ENCODE assay signal across 8 cellular contexts in the genomic region with DNA sequence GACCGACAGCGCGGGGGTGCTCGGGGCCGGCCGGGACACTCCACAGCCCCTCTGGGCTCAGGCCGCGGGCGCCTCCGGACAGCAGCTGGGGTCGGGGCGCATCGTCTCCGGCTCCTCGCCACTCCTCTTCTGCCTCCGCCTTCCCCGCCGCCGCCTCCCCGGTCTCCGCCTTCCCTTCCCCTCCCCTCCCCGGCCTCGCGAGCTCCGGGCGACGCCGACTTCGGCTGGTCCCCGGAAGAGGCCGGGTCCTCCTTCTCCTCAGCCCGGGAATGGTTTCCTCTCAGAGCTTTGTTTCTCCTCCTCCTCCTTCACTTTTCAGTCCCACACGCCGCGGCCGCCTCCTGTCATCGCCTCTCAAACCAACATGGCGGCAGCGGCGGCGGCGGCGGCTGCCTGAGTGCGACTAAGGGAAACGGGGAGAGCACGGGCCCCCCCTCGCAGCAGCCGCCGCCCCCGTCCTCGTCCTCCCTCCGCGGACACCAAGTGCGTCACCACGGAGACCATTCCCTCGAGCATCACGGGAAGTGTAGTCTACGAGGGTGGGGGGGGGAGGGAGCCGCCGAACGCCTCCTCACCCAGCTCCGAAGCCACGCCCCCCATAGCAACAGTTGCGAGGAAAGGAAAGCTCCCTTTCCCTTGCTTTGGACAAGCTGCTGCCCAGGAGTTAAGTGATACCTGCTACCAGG. TPM values are rescaled to one million over a fixed set of nuclear protein-coding genes. Genes with fewer than 3 reads are reported as not detected.
DNase-seq lines count a peak whose midpoint lies in the region; ATAC-seq and TF ChIP-seq lines count a peak whose summit lies in the region.

A gene with protein sequence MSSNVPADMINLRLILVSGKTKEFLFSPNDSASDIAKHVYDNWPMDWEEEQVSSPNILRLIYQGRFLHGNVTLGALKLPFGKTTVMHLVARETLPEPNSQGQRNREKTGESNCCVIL (minus strand): TSS at position 405 of the 686 bp plus-strand sequence. CDS start 1,079 bp downstream, outside the sequence.

- H3K9ac ChIP-seq in rectal smooth muscle tissue (ENCODE audit: low read length): peak within 1 kb of the TSS; percentile 79

- intact Hi-C loops in vagina (cut with DNase I): loop anchor here (10.0 kb wide), 1 partner anchor 74 kb away; no protein-coding TSS in a partner anchor

- no peaks in the 10 kb centered on the region for H3K9me2 ChIP-seq in hepatocyte (replicated peaks; ENCODE audit: insufficient read depth)

- 1% methylated on average over 28 of the region's 64 CpGs for WGBS in hepatocyte (ENCODE audit: low lambda C conversion rate, missing lambda C conversion rate)

- TF ChIP-seq CTCF in astrocyte of the cerebellum (IDR thresholded peaks at IDR 0.05; ENCODE audit: low read depth, low read length, missing control alignments) (no peak), hepatocyte (IDR thresholded peaks at IDR 0.05; ENCODE audit: poor library complexity) (no peak), vagina (IDR thresholded peaks at IDR 0.05) (no peak)

- peak in 1 of 2 donors; percentile 88 for TF ChIP-seq POLR2A in vagina (IDR thresholded peaks at IDR 0.05)

- H2AFZ ChIP-seq in hepatocyte: peak within 1 kb of the TSS; percentile 44

- in situ Hi-C loops in astrocyte of the cerebellum (cut with HindIII; ENCODE audit: low sequenced_read_pairs): no loop called here

- H3K4me2 ChIP-seq in hepatocyte: peak within 1 kb of the TSS; percentile 81

- peaks cover 24% of the 10 kb centered on the region for H4K20me1 ChIP-seq in hepatocyte (ENCODE audit: insufficient read depth, poor library complexity, severe bottlenecking)

- no peaks in the 10 kb centered on the region for H3K27me3 ChIP-seq in hepatocyte
- no peaks in the 10 kb centered on the region for H3K27me3 ChIP-seq in rectal smooth muscle tissue (ENCODE audit: control insufficient read depth, insufficient read depth, low read length)
- no peaks in the 10 kb centered on the region for H3K27me3 ChIP-seq in vagina

- H3K79me2 ChIP-seq in hepatocyte: peaks cover 41% of the 10 kb centered on the region

- H3K4me1 ChIP-seq in hepatocyte (ENCODE audit: insufficient read depth) (peaks cover 9% of the 10 kb centered on the region), rectal smooth muscle tissue (ENCODE audit: control insufficient read depth, insufficient read depth, low read length) (peaks cover 10% of the 10 kb centered on the region), vagina (peaks cover 6% of the 10 kb centered on the region)

- H3K4me3 ChIP-seq in astrocyte of the cerebellum (ENCODE audit: low read depth, low read length) (peak within 1 kb of the TSS; percentile 91), hepatocyte (peak within 1 kb of the TSS; percentile 70), rectal smooth muscle tissue (ENCODE audit: low read length) (peak within 1 kb of the TSS; percentile 86), vagina (peak within 1 kb of the TSS; percentile 78 to 83)

- no peaks in the 10 kb centered on the region for H3K9me3 ChIP-seq in hepatocyte (ENCODE audit: low read depth)
- no peaks in the 10 kb centered on the region for H3K9me3 ChIP-seq in vagina

- peak; percentile 90 for ATAC-seq in GM18511 (IDR thresholded peaks at IDR 0.05; ENCODE audit: unreplicated experiment)
- ATAC-seq in HG03025 (IDR thresholded peaks at IDR 0.05; ENCODE audit: low FRiP score, unreplicated experiment): peak; percentile 85

- peak within 1 kb of the TSS; percentile 99 for H3K27ac ChIP-seq in hepatocyte
- H3K27ac ChIP-seq in rectal smooth muscle tissue (ENCODE audit: low read depth, low read length): peak within 1 kb of the TSS; percentile 96
- peak within 1 kb of the TSS; percentile 98 for H3K27ac ChIP-seq in vagina

- H3K36me3 ChIP-seq in hepatocyte (replicated peaks; ENCODE audit: insufficient read depth, low read depth) (no peaks in the 10 kb centered on the region), rectal smooth muscle tissue (ENCODE audit: control insufficient read depth, insufficient read depth, low read length) (no peaks in the 10 kb centered on the region), vagina (no peaks in the 10 kb centered on the region)

- DNase-seq in NCI-H2081 (lab: John Stamatoyannopoulos, UW): peak; percentile 94
- DNase-seq in T-helper 9 cell: peak; percentile 90
- peak; percentile 90 for DNase-seq in astrocyte of the cerebellum (ENCODE audit: low read depth)
- peak; percentile 98 for DNase-seq in hepatocyte (ENCODE audit: low spot score)
- DNase-seq in vagina (ENCODE audit: extremely low spot score in 2 of 2): peak in 1 of 2 donors; percentile 99

RNA-seq across cellular contexts. Expression of the gene that starts here (rescaled TPM):
- 57.2 and 58.6 TPM in 2 replicates for total RNA-seq in hepatocyte
- polyA plus RNA-seq in hepatocyte: 27.7 and 29.5 TPM in 2 replicates
- total RNA-seq in vagina: 33.4 TPM
